Comparison of ENCODE assay signal across 16 cellular contexts in genomic region chr15:70447511-70447910, GRCh38.
DNase-seq lines count a peak whose midpoint lies in the region; ATAC-seq and TF ChIP-seq lines count a peak whose summit lies in the region.
"Had no signal": no experiment of that assay in that cellular context is flagged by ENCODE, and none has a peak within 500 bp of the region (broad histone marks: within the 10 kb centered on the region; RNA-seq: fewer than 3 reads in every experiment).

No MANE protein-coding gene starts in this region.

- TF ChIP-seq CTCF in CD8-positive, alpha-beta T cell (IDR thresholded peaks at IDR 0.05) = no peak
- no peak for TF ChIP-seq CTCF in activated CD8-positive, alpha-beta T cell treated with anti-CD3 and anti-CD28 coated beads for 36 hours (IDR thresholded peaks at IDR 0.05)
- TF ChIP-seq CTCF in coronary artery (IDR thresholded peaks at IDR 0.05) (no peak), nephron progenitor cell (IDR thresholded peaks at IDR 0.05) (no peak)

- H3K4me1 Mint-ChIP-seq in CD8-positive, alpha-beta T cell (ENCODE audit: low read depth) = peaks cover 40% of the 10 kb centered on the region
- peaks cover 37% of the 10 kb centered on the region for H3K4me1 Mint-ChIP-seq in activated CD8-positive, alpha-beta T cell treated with anti-CD3 and anti-CD28 coated beads for 36 hours (ENCODE audit: low read depth)
- H3K4me1 Mint-ChIP-seq in naive B cell (peaks cover 36 to 54% (median 42%) of the 10 kb centered on the region in 3 donors), nephron progenitor cell (peaks cover 46% of the 10 kb centered on the region)

- H3K9me3 Mint-ChIP-seq in CD8-positive, alpha-beta T cell = no peaks in the 10 kb centered on the region
- H3K9me3 Mint-ChIP-seq in activated CD8-positive, alpha-beta T cell treated with anti-CD3 and anti-CD28 coated beads for 36 hours = no peaks in the 10 kb centered on the region
- no peaks in the 10 kb centered on the region for H3K9me3 Mint-ChIP-seq in naive B cell
- no peaks in the 10 kb centered on the region for H3K9me3 Mint-ChIP-seq in nephron progenitor cell
- H3K9me3 Mint-ChIP-seq: activated B cell treated with CpG ODN at 0.5 μM for 24 hours had no signal

- H3K36me3 Mint-ChIP-seq in CD8-positive, alpha-beta T cell = no peaks in the 10 kb centered on the region
- no peaks in the 10 kb centered on the region for H3K36me3 Mint-ChIP-seq in activated CD8-positive, alpha-beta T cell treated with anti-CD3 and anti-CD28 coated beads for 36 hours (ENCODE audit: low read depth)
- H3K36me3 Mint-ChIP-seq in naive B cell (no peaks in the 10 kb centered on the region), nephron progenitor cell (ENCODE audit: low read depth) (no peaks in the 10 kb centered on the region)

- no peak overlapping the region for H3K27ac Mint-ChIP-seq in CD8-positive, alpha-beta T cell
- H3K27ac Mint-ChIP-seq in activated CD8-positive, alpha-beta T cell treated with anti-CD3 and anti-CD28 coated beads for 36 hours = no peak overlapping the region
- H3K27ac Mint-ChIP-seq in naive B cell (peak overlapping the region in 5 of 6 donors; percentile 66 to 85 (median 74)), nephron progenitor cell (no peak overlapping the region)
- H3K27ac Mint-ChIP-seq: activated B cell treated with CpG ODN at 0.5 μM for 24 hours had no signal

- ATAC-seq in CD8-positive, alpha-beta T cell = no peak
- ATAC-seq in activated CD8-positive, alpha-beta T cell treated with anti-CD3 and anti-CD28 coated beads for 36 hours = no peak
- ATAC-seq in naive B cell (ENCODE audit: low read depth in 2 of 2) = no peak

- POLR2A ChIA-PET in CD8-positive, alpha-beta T cell (lab: Charles Lee) = interaction anchor here (1.4 kb wide), 1 partner anchor 12 kb away, joined by 4 read pairs; no protein-coding TSS in a partner anchor
- POLR2A ChIA-PET in activated CD8-positive, alpha-beta T cell treated with anti-CD3 and anti-CD28 coated beads for 36 hours (lab: Charles Lee) = interaction anchor here (1.6 kb wide), 1 partner anchor 40 kb away, joined by 3 read pairs; no protein-coding TSS in a partner anchor

- H3K4me3 ChIP-seq in BLaER1 treated with 17β-estradiol and CSF1 and Interleukin-3, amounts not matched to agents 10 nM and 100 nM = peak overlapping the region in 2 of 10 experiments; percentile 11 to 22; a peak in 2 of 20 replicates
- H3K4me3 ChIP-seq in CD8-positive, alpha-beta T cell (ENCODE audit: low read depth, low read length) = peak overlapping the region; percentile 35
- no peak overlapping the region for H3K4me3 ChIP-seq in coronary artery
- H3K4me3 ChIP-seq: colonic mucosa, stomach had no signal

- peak overlapping the region; percentile 65 for H3K4me3 Mint-ChIP-seq in CD8-positive, alpha-beta T cell
- peak overlapping the region; percentile 18 for H3K4me3 Mint-ChIP-seq in activated CD8-positive, alpha-beta T cell treated with anti-CD3 and anti-CD28 coated beads for 36 hours
- H3K4me3 Mint-ChIP-seq in naive B cell = peak overlapping the region in 7 of 8 donors; percentile 67 to 84 (median 78)
- H3K4me3 Mint-ChIP-seq in nephron progenitor cell = no peak overlapping the region

- CTCF ChIA-PET in CD8-positive, alpha-beta T cell (lab: Charles Lee) = interaction anchor here (1.0 to 3.2 kb wide), 2 partner anchors 20 to 65 kb away, joined by 4 to 11 read pairs; no protein-coding TSS in a partner anchor
- CTCF ChIA-PET in activated CD8-positive, alpha-beta T cell treated with anti-CD3 and anti-CD28 coated beads for 36 hours (lab: Charles Lee) = interaction anchor here (0.7 to 2.0 kb wide), 3 partner anchors 19 to 176 kb away, joined by 3 to 6 read pairs (median 5); no protein-coding TSS in a partner anchor

- peak overlapping the region in 7 of 11 experiments; percentile 11 to 49 (median 31); a peak in 7 of 22 replicates for H3K9ac ChIP-seq in BLaER1 treated with 17β-estradiol and CSF1 and Interleukin-3, amounts not matched to agents 10 nM and 100 nM

- no peak overlapping the region for H3K27ac ChIP-seq in BLaER1 treated with 17β-estradiol and CSF1 and Interleukin-3, amounts not matched to agents 10 nM and 100 nM
- H3K27ac ChIP-seq in CD8-positive, alpha-beta T cell (ENCODE audit: low read depth, low read length) = no peak overlapping the region
- H3K27ac ChIP-seq in coronary artery = no peak overlapping the region
- H3K27ac ChIP-seq: C4-2B, colonic mucosa, stomach had no signal

- peaks cover 17 to 37% (median 33%) of the 10 kb centered on the region in 10 experiments for H3K4me1 ChIP-seq in BLaER1 treated with 17β-estradiol and CSF1 and Interleukin-3, amounts not matched to agents 10 nM and 100 nM
- peaks cover 43% of the 10 kb centered on the region for H3K4me1 ChIP-seq in CD8-positive, alpha-beta T cell (ENCODE audit: insufficient read depth, low read length)
- H3K4me1 ChIP-seq: colonic mucosa had no signal

- peaks cover 31 to 78% (median 44%) of the 10 kb centered on the region in 11 experiments for H3K27me3 ChIP-seq in BLaER1 treated with 17β-estradiol and CSF1 and Interleukin-3, amounts not matched to agents 10 nM and 100 nM
- no peaks in the 10 kb centered on the region for H3K27me3 ChIP-seq in CD8-positive, alpha-beta T cell (ENCODE audit: insufficient read depth, low read length)

- H3K36me3 ChIP-seq in BLaER1 treated with 17β-estradiol and CSF1 and Interleukin-3, amounts not matched to agents 10 nM and 100 nM = no peaks in the 10 kb centered on the region
- H3K36me3 ChIP-seq in CD8-positive, alpha-beta T cell (ENCODE audit: insufficient read depth, low read length) = no peaks in the 10 kb centered on the region
- H3K36me3 ChIP-seq: colonic mucosa, stomach had no signal

- intact Hi-C loops in CD8-positive, alpha-beta T cell (cut with DNase I, micrococcal nuclease) = loop anchor here in 1 of 2 experiments (5.0 to 10.0 kb wide), 2 partner anchors 173 to 965 kb away; no protein-coding TSS in a partner anchor
- intact Hi-C loops in activated CD8-positive, alpha-beta T cell treated with anti-CD3 and anti-CD28 coated beads for 36 hours (cut with micrococcal nuclease) = no loop called here

- H3K9me3 ChIP-seq in BLaER1 treated with 17β-estradiol and CSF1 and Interleukin-3, amounts not matched to agents 10 nM and 100 nM (replicated peaks in 1 of 11) = no peaks in the 10 kb centered on the region
- no peaks in the 10 kb centered on the region for H3K9me3 ChIP-seq in CD8-positive, alpha-beta T cell (ENCODE audit: low read length)
- H3K9me3 ChIP-seq: colonic mucosa, stomach had no signal

- no peak for DNase-seq in CD8-positive, alpha-beta T cell
- DNase-seq in activated CD8-positive, alpha-beta T cell treated with anti-CD3 and anti-CD28 coated beads for 36 hours = no peak
- no peak for DNase-seq in naive B cell
- no peak for DNase-seq in coronary artery (ENCODE audit: low spot score)
- no peak for DNase-seq in AG08395 (ENCODE audit: low spot score)
- DNase-seq in nephron progenitor cell = no peak
- DNase-seq: activated B cell treated with CpG ODN at 0.5 μM for 24 hours, EL, glutamatergic neuron, HCEC 1CT, midbrain, NCI-H510A treated with DMSO at 0.1 percent for 48 hours had no signal

- peaks cover 7% of the 10 kb centered on the region for H3K27me3 Mint-ChIP-seq in CD8-positive, alpha-beta T cell (ENCODE audit: low read depth)
- peaks cover 17% of the 10 kb centered on the region for H3K27me3 Mint-ChIP-seq in activated CD8-positive, alpha-beta T cell treated with anti-CD3 and anti-CD28 coated beads for 36 hours
- H3K27me3 Mint-ChIP-seq in naive B cell = peaks cover 25 to 74% (median 70%) of the 10 kb centered on the region in 3 donors
- H3K27me3 Mint-ChIP-seq in nephron progenitor cell (ENCODE audit: low read depth, poor library complexity) = peaks cover 76% of the 10 kb centered on the region

- H3K4me2 ChIP-seq in BLaER1 treated with 17β-estradiol and CSF1 and Interleukin-3, amounts not matched to agents 10 nM and 100 nM = peak overlapping the region; percentile 66 to 93 (median 85)

- H4K20me1 ChIP-seq in BLaER1 treated with 17β-estradiol and CSF1 and Interleukin-3, amounts not matched to agents 10 nM and 100 nM = peaks cover 0 to 31% (median 16%) of the 10 kb centered on the region in 11 experiments; a peak in 16 of 22 replicates

Comparison
In these comparisons a context has a peak if more than half of its experiments do, and no peak if none do; other contexts are left out.
1. H3K27ac Mint-ChIP-seq: peak in naive B cell (5 of 6); none in CD8-positive, alpha-beta T cell (single experiment), activated CD8-positive, alpha-beta T cell treated with anti-CD3 and anti-CD28 coated beads for 36 hours (single experiment) and nephron progenitor cell (single experiment).